In the genomic region with DNA sequence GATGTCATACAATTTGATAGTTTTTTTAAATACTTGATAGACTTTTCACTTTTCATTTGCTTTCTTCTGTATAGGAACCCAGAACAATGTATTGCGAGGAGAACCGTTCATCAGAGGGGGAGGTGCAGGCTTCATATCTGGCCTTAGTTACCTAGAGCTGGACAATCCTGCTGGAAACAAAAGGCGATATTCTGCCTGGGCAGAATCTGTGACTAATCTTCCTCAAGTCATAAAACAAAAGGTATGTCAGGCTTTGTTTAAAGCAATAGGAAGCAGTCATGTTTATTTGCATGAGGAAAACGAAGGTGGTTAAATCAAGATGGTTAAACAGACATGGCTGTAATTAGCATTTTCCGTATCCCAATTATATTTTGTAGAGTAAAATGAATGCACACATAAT, we compare ENCODE assay signal across 27 cellular contexts. TPM values are rescaled to one million over a fixed set of nuclear protein-coding genes. Genes with fewer than 3 reads are reported as not detected.
"Had no signal": no experiment of that assay in that cellular context is flagged by ENCODE, and none has a peak within 500 bp of the region (broad histone marks: within the 10 kb centered on the region; RNA-seq: fewer than 3 reads in every experiment).

No MANE protein-coding gene starts in this region.

- FAIRE-seq: astrocyte, RCC 7860, TTC549 had no signal

- H3K4me1 Mint-ChIP-seq: activated B cell treated with CpG ODN at 0.5 μM for 24 hours; activated CD4-positive, alpha-beta T cell treated with anti-CD3 and anti-CD28 coated beads, Interleukin-2, amount 10 ng/mL, durations not matched to agents 24 days and 14 days; activated CD8-positive, alpha-beta memory T cell treated with anti-CD3 and anti-CD28 coated beads, Interleukin-2, amount 10 ng/mL, durations not matched to agents 7 days and 5 days; brain had no signal

- ATAC-seq: activated CD8-positive, alpha-beta memory T cell treated with anti-CD3 and anti-CD28 coated beads, Interleukin-2, amount 10 ng/mL, durations not matched to agents 7 days and 5 days had no signal

- H3K4me3 ChIP-seq: cardiac muscle cell had no signal

- DNase-seq: activated B cell treated with CpG ODN at 0.5 μM for 24 hours; activated CD4-positive, alpha-beta T cell treated with anti-CD3 and anti-CD28 coated beads for 1 hour; activated CD4-positive, alpha-beta T cell treated with anti-CD3 and anti-CD28 coated beads, Interleukin-2, amount 10 ng/mL, durations not matched to agents 24 days and 14 days; activated CD4-positive, alpha-beta T cell treated with anti-CD3 and anti-CD28 coated beads, Interleukin-2, amount 50 U/mL, for 48 hours; activated CD8-positive, alpha-beta memory T cell treated with anti-CD3 and anti-CD28 coated beads, Interleukin-2, amount 10 ng/mL, durations not matched to agents 7 days and 5 days; activated effector memory CD4-positive, alpha-beta T cell treated with Interleukin-2 at 50 U/mL for 16 hours; activated naive CD4-positive, alpha-beta T cell; activated T-cell treated with anti-CD3 and anti-CD28 coated beads, Interleukin-2, amount 50 U/mL, for 24 hours; amygdala; MM.1S; NCI-H1105; NCI-H1436; NCI-H1694 treated with DMSO at 0.1 percent for 48 hours; NCI-H2029 treated with DMSO at 0.1 percent for 48 hours; NCI-H345; NCI-H510A treated with DMSO at 0.1 percent for 48 hours; NK-92 treated with Interleukin-12 subunit alpha and Interleukin-12 subunit beta, amount 100 ng/mL, for 24 hours; SHP77 treated with DMSO at 0.1 percent for 48 hours; T-helper 2 cell; T1000 had no signal

- H3K27me3 Mint-ChIP-seq: activated CD4-positive, alpha-beta T cell treated with anti-CD3 and anti-CD28 coated beads, Interleukin-2, amount 10 ng/mL, durations not matched to agents 24 days and 14 days; activated T-cell treated with anti-CD3 and anti-CD28 coated beads, Interleukin-2, amount 50 U/mL, for 24 hours; brain had no signal

- H3K4me3 Mint-ChIP-seq: activated B cell treated with CpG ODN at 0.5 μM for 24 hours; activated CD4-positive, alpha-beta T cell treated with anti-CD3 and anti-CD28 coated beads, Interleukin-2, amount 10 ng/mL, durations not matched to agents 24 days and 14 days; activated CD8-positive, alpha-beta memory T cell treated with anti-CD3 and anti-CD28 coated beads, Interleukin-2, amount 10 ng/mL, durations not matched to agents 7 days and 5 days; activated naive CD8-positive, alpha-beta T cell; activated T-cell treated with anti-CD3 and anti-CD28 coated beads, Interleukin-2, amount 50 U/mL, for 24 hours; activated T-helper 1 cell treated with anti-CD3 and anti-CD28 coated beads, Interleukin-12 subunit alpha, Interleukin-12 subunit beta, Interleukin-2, Interleukin-4 antibody, amounts not matched to agents 30 ng/mL and 10 ng/mL and 1 ng/mL, durations not matched to agents 14 hours and 24 hours and 36 hours; brain had no signal

- H3K27ac ChIP-seq: cardiac muscle cell had no signal

- H3K36me3 Mint-ChIP-seq: activated CD8-positive, alpha-beta memory T cell treated with anti-CD3 and anti-CD28 coated beads, Interleukin-2, amount 10 ng/mL, durations not matched to agents 7 days and 5 days; activated naive CD8-positive, alpha-beta T cell; brain had no signal

- H3K27ac Mint-ChIP-seq: activated B cell treated with CpG ODN at 0.5 μM for 24 hours; activated CD4-positive, alpha-beta T cell treated with anti-CD3 and anti-CD28 coated beads, Interleukin-2, amount 10 ng/mL, durations not matched to agents 24 days and 14 days; activated CD8-positive, alpha-beta memory T cell treated with anti-CD3 and anti-CD28 coated beads, Interleukin-2, amount 10 ng/mL, durations not matched to agents 7 days and 5 days; activated naive CD8-positive, alpha-beta T cell; activated T-cell treated with anti-CD3 and anti-CD28 coated beads, Interleukin-2, amount 50 U/mL, for 24 hours; activated T-helper 1 cell treated with anti-CD3 and anti-CD28 coated beads, Interleukin-12 subunit alpha, Interleukin-12 subunit beta, Interleukin-2, Interleukin-4 antibody, amounts not matched to agents 30 ng/mL and 10 ng/mL and 1 ng/mL, durations not matched to agents 14 hours and 24 hours and 36 hours; brain had no signal

- H3K27me3 ChIP-seq: cardiac muscle cell had no signal

- H3K36me3 ChIP-seq: cardiac muscle cell had no signal

RNA-seq across cellular contexts. Expression of a gene that starts 46.0 kb away (rescaled TPM):
- total RNA-seq: activated B cell treated with CpG ODN at 0.5 μM for 24 hours; activated CD4-positive, alpha-beta T cell treated with anti-CD3 and anti-CD28 coated beads, Interleukin-2, amount 10 ng/mL, durations not matched to agents 24 days and 14 days; activated CD8-positive, alpha-beta memory T cell treated with anti-CD3 and anti-CD28 coated beads, Interleukin-2, amount 10 ng/mL, durations not matched to agents 7 days and 5 days; activated T-helper 1 cell treated with anti-CD3 and anti-CD28 coated beads, Interleukin-12 subunit alpha, Interleukin-12 subunit beta, Interleukin-2, Interleukin-4 antibody, amounts not matched to agents 30 ng/mL and 10 ng/mL and 1 ng/mL, durations not matched to agents 14 hours and 24 hours and 36 hours had no signal
